In the genomic region with DNA sequence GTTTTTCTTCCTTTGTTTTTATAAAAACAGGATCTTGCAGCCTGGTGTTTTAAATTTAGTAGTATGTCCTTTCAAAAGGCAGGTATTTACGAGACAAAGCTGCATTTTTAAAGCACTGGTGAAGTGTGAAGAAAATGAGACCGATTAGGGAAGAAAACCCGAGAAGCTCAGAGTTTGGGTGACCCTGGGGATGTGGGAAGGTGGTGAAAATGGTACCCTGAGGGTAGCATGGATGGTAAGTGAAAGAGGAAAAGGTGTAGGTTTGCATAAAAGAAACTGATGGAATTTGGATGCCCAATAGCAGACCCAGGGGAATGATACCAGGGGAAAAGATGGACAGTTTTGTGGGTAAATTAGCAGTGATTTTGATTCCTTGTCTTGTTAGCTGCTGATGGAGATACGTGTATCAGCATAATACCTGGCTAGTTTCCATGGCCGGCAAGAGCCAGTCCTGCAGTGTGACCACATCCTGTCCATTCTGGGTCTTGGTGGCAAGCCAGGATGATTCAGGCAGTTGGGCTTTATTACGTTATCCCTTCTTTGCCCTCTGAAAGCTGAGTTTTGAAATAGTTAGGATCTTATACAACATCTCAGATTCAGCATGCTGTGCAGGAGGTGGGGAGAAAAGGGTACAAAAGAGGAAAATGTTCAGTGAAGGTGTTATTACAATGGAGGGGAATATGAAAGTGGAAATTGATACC, we compare ENCODE assay signal across 8 cellular contexts. TPM values are rescaled to one million over a fixed set of nuclear protein-coding genes. Genes with fewer than 3 reads are reported as not detected.
A peak's percentile ranks its signal among the peaks of the same experiment; 100 is the strongest.
DNase-seq lines count a peak whose midpoint lies in the region; ATAC-seq and TF ChIP-seq lines count a peak whose summit lies in the region.

No MANE protein-coding gene starts in this region.

- peaks cover 42% of the 10 kb centered on the region for H3K36me3 ChIP-seq in OCI-LY7 (ENCODE audit: insufficient read depth, low read length)

- H3K4me1 ChIP-seq in OCI-LY7 (ENCODE audit: insufficient read depth, low read length, poor library complexity, severe bottlenecking) = peaks cover 56% of the 10 kb centered on the region

- H3K27ac ChIP-seq in OCI-LY7 (ENCODE audit: low read depth, low read length, poor library complexity, severe bottlenecking) = peak overlapping the region; percentile 20

- intact Hi-C loops in OCI-LY7 (cut with micrococcal nuclease; ENCODE audit: unreplicated experiment) = loop anchor here (2.0 kb wide), 1 partner anchor 23 kb away; no protein-coding TSS in a partner anchor

- BruUV-seq in OCI-LY7 (replicated peaks; lab: Mats Ljungman, UMichigan) = no TSS peak

- H3K79me2 ChIP-seq in OCI-LY7 (ENCODE audit: insufficient read depth, low read depth, low read length) = peaks cover 91% of the 10 kb centered on the region

- H4K20me1 ChIP-seq in OCI-LY7 (ENCODE audit: insufficient read depth, low read length) = no peaks in the 10 kb centered on the region

- POLR2A ChIA-PET in OCI-LY7 (lab: Charles Lee) = interaction anchor here (0.7 to 3.5 kb wide), 9 partner anchors 10 to 142 kb away, joined by 3 to 15 read pairs (median 4); no protein-coding TSS in a partner anchor

- DNase-seq in GOT3 (lab: John Stamatoyannopoulos, UW) (peak; percentile 48), OCI-LY7 (ENCODE audit: low spot score) (peak; percentile 35), epidermal melanocyte (ENCODE audit: insufficient read length, low spot score) (peak; percentile 63), occipital lobe (lab: John Stamatoyannopoulos, UW) (peak; percentile 13), middle frontal gyrus (ENCODE audit: extremely low spot score, low spot score) (no peak), T-helper 2 cell (no peak)

- CTCF ChIA-PET in OCI-LY7 (lab: Charles Lee; ENCODE audit: unreplicated experiment) = interaction anchor here (1.2 kb wide), 1 partner anchor 21 kb away, joined by 3 read pairs; no protein-coding TSS in a partner anchor

- H3K4me3 ChIP-seq in OCI-LY7 (ENCODE audit: low read depth, low read length, poor library complexity, severe bottlenecking) = peak overlapping the region; percentile 25

- H2AFZ ChIP-seq in OCI-LY7 (ENCODE audit: low read length) = no peak overlapping the region

- H3K4me2 ChIP-seq in OCI-LY7 (ENCODE audit: low read length) = peak overlapping the region; percentile 62

- H3K9me2 ChIP-seq in OCI-LY7 (ENCODE audit: insufficient read depth, low read length) = no peaks in the 10 kb centered on the region

- H3K9me3 ChIP-seq in OCI-LY7 (ENCODE audit: low read length) = no peaks in the 10 kb centered on the region

- no peak for TF ChIP-seq CTCF in OCI-LY7 (conservative IDR thresholded peaks at IDR 0.05; ENCODE audit: low read length)

- ATAC-seq in GM21526 (IDR thresholded peaks at IDR 0.05; ENCODE audit: low FRiP score, unreplicated experiment) (no peak), GM21717 (IDR thresholded peaks at IDR 0.05; ENCODE audit: unreplicated experiment) (no peak)

RNA-seq across cellular contexts. Expression of a gene that starts 8.9 kb away (rescaled TPM):
- total RNA-seq in OCI-LY7 (2014; rRNA removed; shearing (Covaris generic)) = 40.4 and 42.9 TPM in 2 replicates
- total RNA-seq in OCI-LY7 (2022) (88.2 and 99.5 TPM in 2 replicates), occipital lobe (52.1 TPM)

Comparison
In these comparisons a context has a peak if more than half of its experiments do, and no peak if none do; other contexts are left out.
1. DNase-seq: peak in GOT3 (single experiment), OCI-LY7 (single experiment), epidermal melanocyte (single experiment) and occipital lobe (single experiment); none in middle frontal gyrus (single experiment) and T-helper 2 cell (0 of 5).